In genomic region chr10:126910196-126910595, GRCh38 we compare ENCODE assay signal across 16 cellular contexts. TPM values are rescaled to one million over a fixed set of nuclear protein-coding genes. Genes with fewer than 3 reads are reported as not detected.
DNase-seq lines count a peak whose midpoint lies in the region; ATAC-seq, FAIRE-seq and TF ChIP-seq lines count a peak whose summit lies in the region.
"Had no signal": no experiment of that assay in that cellular context is flagged by ENCODE, and none has a peak within 500 bp of the region (broad histone marks: within the 10 kb centered on the region; RNA-seq: fewer than 3 reads in every experiment).

No MANE protein-coding gene starts in this region.

- no peaks in the 10 kb centered on the region for H3K27me3 ChIP-seq in bronchial epithelial cell (ENCODE audit: control insufficient read depth, insufficient read depth, low read length)

- FAIRE-seq in bronchial epithelial cell (lab: Jason Lieb, UNC): no peak
- FAIRE-seq: A204.1, GM12878 had no signal

- H3K36me3 Mint-ChIP-seq in neural crest cell (ENCODE audit: low read depth): peaks cover 12% of the 10 kb centered on the region

- H3K36me3 ChIP-seq in bronchial epithelial cell (ENCODE audit: control insufficient read depth, insufficient read depth, low read length): peaks cover 4% of the 10 kb centered on the region

- H3K27ac Mint-ChIP-seq in neural crest cell (ENCODE audit: unreplicated experiment): no peak overlapping the region
- H3K27ac Mint-ChIP-seq: B cell; CD4-positive, alpha-beta T cell; H9 had no signal

- TF ChIP-seq CTCF in bronchial epithelial cell (IDR thresholded peaks at IDR 0.05; ENCODE audit: insufficient read depth, low read length, severe bottlenecking) (no peak), neural crest cell (conservative IDR thresholded peaks at IDR 0.05) (no peak)

- peak; percentile 51 for DNase-seq in bronchial epithelial cell (ENCODE audit: low read depth)
- DNase-seq in neural crest cell (ENCODE audit: low read depth, low spot score): no peak
- DNase-seq in GM03348 (ENCODE audit: low spot score): no peak
- no peak for DNase-seq in NCI-H2196 treated with DMSO at 0.1 percent for 48 hours (lab: John Stamatoyannopoulos, UW; ENCODE audit: unreplicated experiment)
- DNase-seq in left lobe of liver (ENCODE audit: low spot score): no peak
- DNase-seq: C1 segment of cervical spinal cord; Calu3; CD4-positive, alpha-beta T cell; DMS 273 treated with DMSO at 0.1 percent for 48 hours; GOT3; H9 had no signal

- peak overlapping the region; percentile 23 for H3K4me3 Mint-ChIP-seq in neural crest cell
- H3K4me3 Mint-ChIP-seq: B cell; CD4-positive, alpha-beta T cell; H9 had no signal

- no peak overlapping the region for H3K4me3 ChIP-seq in bronchial epithelial cell (ENCODE audit: low read depth, low read length)
- H3K4me3 ChIP-seq: GM12878 had no signal

- H3K27me3 Mint-ChIP-seq in neural crest cell (ENCODE audit: low read depth): no peaks in the 10 kb centered on the region

- peaks cover 64% of the 10 kb centered on the region for H3K4me1 Mint-ChIP-seq in neural crest cell

- ATAC-seq in esophagus mucosa (peak; percentile 88), left lobe of liver (no peak), HG02571 (IDR thresholded peaks at IDR 0.05; ENCODE audit: unreplicated experiment) (no peak)
- ATAC-seq: GM12878 had no signal

- peaks cover 2% of the 10 kb centered on the region for H3K9me3 Mint-ChIP-seq in neural crest cell
- H3K9me3 Mint-ChIP-seq: H9 had no signal

RNA-seq across cellular contexts. Expression of gene DOCK1, which starts 5.0 kb away (rescaled TPM):
- 148 and 173 TPM in 2 replicates for total RNA-seq in bronchial epithelial cell
- 37.6 TPM for total RNA-seq in esophagus mucosa
- total RNA-seq in neural crest cell: 55.8 and 62.9 TPM in 2 replicates
- 14.7 TPM for total RNA-seq in left lobe of liver
- total RNA-seq: B cell; CD4-positive, alpha-beta T cell had no signal
